In genomic region chr21:46063734-46064680, GRCh38 we compare ENCODE assay signal across 13 cellular contexts. TPM values are rescaled to one million over a fixed set of nuclear protein-coding genes. Genes with fewer than 3 reads are reported as not detected.
DNase-seq lines count a peak whose midpoint lies in the region; ATAC-seq and TF ChIP-seq lines count a peak whose summit lies in the region.
"Had no signal": no experiment of that assay in that cellular context is flagged by ENCODE, and none has a peak within 500 bp of the region (broad histone marks: within the 10 kb centered on the region; RNA-seq: fewer than 3 reads in every experiment).

No MANE protein-coding gene starts in this region.

- TF ChIP-seq POLR2A in IMR-90 (IDR thresholded peaks at IDR 0.05; ENCODE audit: low read depth, low read length), result no peak

- no peak overlapping the region for H3K56ac ChIP-seq in IMR-90 (ENCODE audit: extremely low read depth, insufficient read depth, low read length)

- H2BK120ac ChIP-seq in IMR-90 (ENCODE audit: low read depth, low read length) (peak overlapping the region; percentile 93), trophoblast cell (ENCODE audit: insufficient read depth, low read length, poor library complexity) (no peak overlapping the region)

- peak overlapping the region in 1 of 2 experiments; percentile 99; a peak in 2 of 4 replicates for H4K8ac ChIP-seq in IMR-90 (ENCODE audit: low read depth in 2 of 2, low read length in 2 of 2)
- no peak overlapping the region for H4K8ac ChIP-seq in trophoblast cell (ENCODE audit: low read depth, low read length)

- no peak for ATAC-seq in IMR-90 (ENCODE audit: low read depth)
- ATAC-seq in thoracic aorta (ENCODE audit: insufficient number of reproducible peaks, low FRiP score, low read depth), result no peak

- H3K23ac ChIP-seq in IMR-90 (ENCODE audit: low read depth, low read length) (0 out of 2 replicates have a peak overlapping the region, but pooled peaks have one; percentile 21), trophoblast cell (ENCODE audit: low read length) (no peak overlapping the region)

- H2AK5ac ChIP-seq in IMR-90 (ENCODE audit: low read depth, low read length) (peak overlapping the region; percentile 100), trophoblast cell (ENCODE audit: low read length) (no peak overlapping the region)

- in situ Hi-C loops in IMR-90 (cut with MboI; ENCODE audit: low sequenced_read_pairs), result no loop called here

- no peak overlapping the region for H2BK12ac ChIP-seq in trophoblast cell (ENCODE audit: low read length)

- H4K20me1 ChIP-seq in IMR-90 (ENCODE audit: insufficient read depth, low read length), result no peaks in the 10 kb centered on the region

- H3K9ac ChIP-seq in IMR-90 (ENCODE audit: low read depth, low read length) (no peak overlapping the region), muscle layer of colon (ENCODE audit: low read length) (no peak overlapping the region), trophoblast cell (ENCODE audit: low read length) (no peak overlapping the region)

- H2AFZ ChIP-seq in IMR-90 (replicated peaks; ENCODE audit: low read length, poor library complexity) (no peak overlapping the region), trophoblast cell (ENCODE audit: insufficient read depth, low read length, poor library complexity) (no peak overlapping the region)

- dilution Hi-C loops in IMR-90 (cut with HindIII; ENCODE audit: low sequenced_read_pairs, unreplicated experiment), result no loop called here

- no peaks in the 10 kb centered on the region for H3K36me3 ChIP-seq in IMR-90 (ENCODE audit: control insufficient read depth, insufficient read depth, low read length)
- H3K36me3 ChIP-seq in ascending aorta, result no peaks in the 10 kb centered on the region
- H3K36me3 ChIP-seq in muscle layer of colon (ENCODE audit: insufficient read depth, low read length), result no peaks in the 10 kb centered on the region
- H3K36me3 ChIP-seq in thoracic aorta, result no peaks in the 10 kb centered on the region
- no peaks in the 10 kb centered on the region for H3K36me3 ChIP-seq in trophoblast cell (ENCODE audit: control insufficient read depth in 1 of 2, insufficient read depth in 2 of 2, low read length in 2 of 2)
- H3K36me3 ChIP-seq: adrenal gland, BE2C had no signal

- peaks cover 44% of the 10 kb centered on the region for H3K4me1 ChIP-seq in IMR-90 (ENCODE audit: control insufficient read depth, insufficient read depth, low read length)
- H3K4me1 ChIP-seq in ascending aorta, result peaks cover 29 to 48% of the 10 kb centered on the region in 2 donors
- H3K4me1 ChIP-seq in muscle layer of colon (ENCODE audit: insufficient read depth, low read length), result peaks cover 41% of the 10 kb centered on the region
- H3K4me1 ChIP-seq in thoracic aorta (ENCODE audit: control insufficient read depth in 1 of 2, low read depth in 2 of 2), result peaks cover 30 to 73% of the 10 kb centered on the region in 2 donors
- no peaks in the 10 kb centered on the region for H3K4me1 ChIP-seq in trophoblast cell (ENCODE audit: control insufficient read depth in 1 of 2, insufficient read depth in 2 of 2, low read length in 2 of 2)
- H3K4me1 ChIP-seq: adrenal gland, BE2C had no signal

- H3K27ac ChIP-seq in IMR-90 (ENCODE audit: insufficient read depth, low read length), result no peak overlapping the region
- H3K27ac ChIP-seq in ascending aorta, result peak overlapping the region; percentile 92 to 94
- H3K27ac ChIP-seq in muscle layer of colon (ENCODE audit: low read depth, low read length), result peak overlapping the region; percentile 37
- H3K27ac ChIP-seq in thoracic aorta, result peak overlapping the region; percentile 90 to 94
- H3K27ac ChIP-seq in trophoblast cell (ENCODE audit: low read depth, low read length), result no peak overlapping the region

- intact Hi-C loops in IMR-90 (cut with micrococcal nuclease), result no loop called here
- intact Hi-C loops in ascending aorta (cut with DNase I), result no loop called here

- H3K9me1 ChIP-seq in IMR-90 (ENCODE audit: insufficient read depth, low read length), result peaks cover 32% of the 10 kb centered on the region

- 91% methylated on average over 24 of the region's 30 CpGs; no CpG with 5 or more reads in 1 of the 2 experiments for WGBS in IMR-90 (ENCODE audit: extremely low coverage in 2 of 2, insufficient read length in 1 of 2), 2 experiments
- no CpG with 5 or more reads among the region's 30 CpGs for WGBS in trophoblast cell (ENCODE audit: extremely low coverage, insufficient coverage, insufficient read length)

- peak overlapping the region; percentile 59; the same call in 1 of the 2 replicates for H3K14ac ChIP-seq in IMR-90 (replicated peaks; ENCODE audit: low read depth, low read length)
- H3K14ac ChIP-seq in trophoblast cell (ENCODE audit: low read length), result no peak overlapping the region

- H3K4me2 ChIP-seq in IMR-90 (ENCODE audit: low read depth, low read length) (no peak overlapping the region), trophoblast cell (ENCODE audit: low read length) (no peak overlapping the region)

- H4K12ac ChIP-seq in trophoblast cell (ENCODE audit: low read depth, low read length), result no peak overlapping the region

- H4K5ac ChIP-seq in IMR-90 (ENCODE audit: low read depth, low read length), result no peak overlapping the region

- H2BK15ac ChIP-seq in IMR-90 (ENCODE audit: low read depth, low read length), result peak overlapping the region; percentile 98; the same call in 2 of the 3 replicates

- CTCF ChIA-PET in IMR-90 (lab: Yijun Ruan, JAX), result no interaction called here

- H3K4ac ChIP-seq in IMR-90 (ENCODE audit: low read depth, low read length) (peak overlapping the region; percentile 95), trophoblast cell (ENCODE audit: low read depth, low read length) (no peak overlapping the region)

- no peaks in the 10 kb centered on the region for H3K79me2 ChIP-seq in trophoblast cell (ENCODE audit: control insufficient read depth, insufficient read depth, low read length, poor library complexity)

- H4K91ac ChIP-seq in IMR-90 (ENCODE audit: insufficient read depth, low read depth, low read length) (peak overlapping the region; percentile 85), trophoblast cell (ENCODE audit: low read depth, low read length) (no peak overlapping the region)

- H2AK9ac ChIP-seq in IMR-90 (replicated peaks; ENCODE audit: low read depth, low read length, poor library complexity), result peak overlapping the region; percentile 50

- TF ChIP-seq CTCF in IMR-90 (conservative IDR thresholded peaks at IDR 0.05; ENCODE audit: low read depth, low read length) (no peak), ascending aorta (IDR thresholded peaks at IDR 0.05) (no peak), thoracic aorta (IDR thresholded peaks at IDR 0.05) (no peak)

- POLR2A ChIA-PET in IMR-90 (lab: Charles Lee; ENCODE audit: unreplicated experiment), result no interaction called here

- peaks cover 3 to 46% of the 10 kb centered on the region in 2 experiments; a peak in 2 of 4 replicates for H3K79me1 ChIP-seq in IMR-90 (ENCODE audit: low read depth in 1 of 2, low read length in 2 of 2)
- no peaks in the 10 kb centered on the region for H3K79me1 ChIP-seq in trophoblast cell (ENCODE audit: low read length)

- H2BK5ac ChIP-seq in IMR-90 (ENCODE audit: low read depth, low read length, poor library complexity, severe bottlenecking) (peak overlapping the region; percentile 37), trophoblast cell (ENCODE audit: low read depth, low read length, poor library complexity) (no peak overlapping the region)

- H3K9me3 ChIP-seq in IMR-90 (ENCODE audit: control insufficient read depth, insufficient read depth, low read length) (peaks cover 6% of the 10 kb centered on the region), ascending aorta (no peaks in the 10 kb centered on the region), muscle layer of colon (ENCODE audit: low read length) (no peaks in the 10 kb centered on the region), thoracic aorta (no peaks in the 10 kb centered on the region), trophoblast cell (ENCODE audit: insufficient read depth, low read depth, low read length) (peaks cover 33% of the 10 kb centered on the region)
- H3K9me3 ChIP-seq: adrenal gland had no signal

- H3K4me3 ChIP-seq in IMR-90 (ENCODE audit: insufficient read depth, low read depth, low read length) (no peak overlapping the region), ascending aorta (no peak overlapping the region), muscle layer of colon (ENCODE audit: low read depth in 1 of 2, low read length in 2 of 2) (no peak overlapping the region), thoracic aorta (no peak overlapping the region), trophoblast cell (ENCODE audit: low read depth, low read length) (no peak overlapping the region)
- H3K4me3 ChIP-seq: adrenal gland had no signal

- DNase-seq in IMR-90 (no peak), ascending aorta (ENCODE audit: low spot score in 2 of 2) (peak in 1 of 2 donors; percentile 63), thoracic aorta (ENCODE audit: low spot score) (no peak), trophoblast cell (no peak), NCI-H187 treated with DMSO at 0.1 percent for 48 hours (lab: John Stamatoyannopoulos, UW) (no peak), OCI-M2 (lab: John Stamatoyannopoulos, UW; ENCODE audit: unreplicated experiment) (no peak)
- DNase-seq: activated CD4-positive, CD25-positive, alpha-beta regulatory T cell treated with anti-CD3 and anti-CD28 coated beads, Interleukin-2, amount 50 U/mL, for 72 hours; BE2C; NCI-H146; NCI-H345; SIG-M5 had no signal

- peak overlapping the region; percentile 86 for H2BK20ac ChIP-seq in IMR-90 (ENCODE audit: low read depth, low read length)

- H3K18ac ChIP-seq in IMR-90 (ENCODE audit: low read depth, low read length), result no peak overlapping the region
- H3K18ac ChIP-seq in trophoblast cell (ENCODE audit: low read length), result no peak overlapping the region

- no peak for TF ChIP-seq RAD21 in IMR-90 (IDR thresholded peaks at IDR 0.05; ENCODE audit: low read length)

- no TSS peak for BruUV-seq in IMR-90 (replicated peaks; lab: Mats Ljungman, UMichigan)

- H3K27me3 ChIP-seq in IMR-90 (ENCODE audit: control insufficient read depth, insufficient read depth, low read length) (no peaks in the 10 kb centered on the region), ascending aorta (no peaks in the 10 kb centered on the region), muscle layer of colon (ENCODE audit: control insufficient read depth in 1 of 2, insufficient read depth in 2 of 2, low read length in 2 of 2) (no peaks in the 10 kb centered on the region), thoracic aorta (replicated peaks; ENCODE audit: insufficient read depth) (no peaks in the 10 kb centered on the region), trophoblast cell (ENCODE audit: insufficient read depth, low read length) (no peaks in the 10 kb centered on the region)
- H3K27me3 ChIP-seq: adrenal gland, BE2C had no signal

TF ChIP-seq in IMR-90, 13 proteins besides CTCF, POLR2A, EP300 and RAD21 (continues in another document):
- TF ChIP-seq FOS (IDR thresholded peaks at IDR 0.05; ENCODE audit: low read depth, low read length), result no peak
- TF ChIP-seq NFE2L2 (IDR thresholded peaks at IDR 0.05; ENCODE audit: low read depth, low read length), result no peak
- TF ChIP-seq MAFK (IDR thresholded peaks at IDR 0.05; ENCODE audit: low read depth, low read length), result no peak

RNA-seq across cellular contexts. Expression of gene COL6A2, which starts 33.9 kb away (rescaled TPM):
- 208 and 222 TPM in 2 replicates for total RNA-seq in IMR-90 (2012; rRNA removed)
- 1,065 and 1,165 TPM in 2 replicates for polyA plus RNA-seq in IMR-90 (2012; rRNA removed)
- 753 and 1,846 TPM in 2 replicates for polyA plus RNA-seq in IMR-90 (2012; cell fraction: cytosol; rRNA removed)
- polyA plus RNA-seq in IMR-90 (2012; cell fraction: nucleus; rRNA removed; ENCODE audit: low replicate concordance), result 2,830 and 5,552 TPM in 2 replicates
- total RNA-seq in ascending aorta, result 1,704 TPM
- 1,000 to 10,000 TPM; 1,835 to 1,885 TPM for total RNA-seq in thoracic aorta
- 53.6 and 55.1 TPM in 2 replicates for polyA plus RNA-seq in trophoblast cell (2013)

Comparison
In these comparisons a context has a peak if more than half of its experiments do, and no peak if none do; other contexts are left out.
1. H3K27ac ChIP-seq: peak in ascending aorta (2 of 2), muscle layer of colon (single experiment) and thoracic aorta (2 of 2); none in IMR-90 (single experiment) and trophoblast cell (single experiment).